In genomic region chr2:232464534-232464865, GRCh38 we compare ENCODE assay signal across 17 cellular contexts. TPM values are rescaled to one million over a fixed set of nuclear protein-coding genes. Genes with fewer than 3 reads are reported as not detected.
DNase-seq lines count a peak whose midpoint lies in the region; ATAC-seq and TF ChIP-seq lines count a peak whose summit lies in the region.
"Had no signal": no experiment of that assay in that cellular context is flagged by ENCODE, and none has a peak within 500 bp of the region (broad histone marks: within the 10 kb centered on the region; RNA-seq: fewer than 3 reads in every experiment).

No MANE protein-coding gene starts in this region.

- no peak for TF ChIP-seq EP300 in sigmoid colon (IDR thresholded peaks at IDR 0.05)

- TF ChIP-seq CTCF in GM12872 (IDR thresholded peaks at IDR 0.05; ENCODE audit: insufficient read depth, low read depth, low read length) (0 out of 3 replicates have a peak, but pooled peaks have one; percentile 1), WTC11 (IDR thresholded peaks at IDR 0.05) (no peak), sigmoid colon (IDR thresholded peaks at IDR 0.05) (no peak), colonic mucosa (IDR thresholded peaks at IDR 0.05) (no peak)

- POLR2A ChIA-PET in WTC11 (lab: Charles Lee), result no interaction called here

- intact Hi-C loops in sigmoid colon (cut with DNase I), result no loop called here
- intact Hi-C loops in colonic mucosa (cut with DNase I), result no loop called here

- H3K9me3 Mint-ChIP-seq in WTC11, result peaks cover 11% of the 10 kb centered on the region
- H3K9me3 Mint-ChIP-seq: CD8-positive, alpha-beta memory T cell had no signal

- no peak overlapping the region for H3K27ac Mint-ChIP-seq in WTC11
- H3K27ac Mint-ChIP-seq: CD8-positive, alpha-beta memory T cell had no signal

- CTCF ChIA-PET in WTC11 (lab: Charles Lee), result interaction anchor here (1.0 to 6.2 kb wide), 7 partner anchors 11 to 115 kb away, joined by 3 to 53 read pairs (median 4); partner anchors contain the start of gene PRSS56

- WGBS in sigmoid colon, 2 donors, result 90 to 93% methylated on average over 3 of the region's 3 CpGs

- peak; percentile 39; the same call in 1 of the 2 replicates for ATAC-seq in WTC11
- ATAC-seq: K562 had no signal

- H3K9me3 ChIP-seq in sigmoid colon (no peaks in the 10 kb centered on the region), colonic mucosa (no peaks in the 10 kb centered on the region)
- H3K9me3 ChIP-seq: BLaER1 treated with 17β-estradiol and CSF1 and Interleukin-3, amounts not matched to agents 10 nM and 100 nM; SJSA1 had no signal

- H3K36me3 ChIP-seq in sigmoid colon, result no peaks in the 10 kb centered on the region
- no peaks in the 10 kb centered on the region for H3K36me3 ChIP-seq in colonic mucosa
- H3K36me3 ChIP-seq: BLaER1 treated with 17β-estradiol and CSF1 and Interleukin-3, amounts not matched to agents 10 nM and 100 nM; SJSA1 had no signal

- H3K27me3 ChIP-seq in sigmoid colon (peaks cover 0 to 20% (median 0%) of the 10 kb centered on the region in 3 donors), colonic mucosa (no peaks in the 10 kb centered on the region)
- H3K27me3 ChIP-seq: BLaER1 treated with 17β-estradiol and CSF1 and Interleukin-3, amounts not matched to agents 10 nM and 100 nM had no signal

- no peaks in the 10 kb centered on the region for H3K36me3 Mint-ChIP-seq in WTC11
- H3K36me3 Mint-ChIP-seq: CD8-positive, alpha-beta memory T cell had no signal

- no peaks in the 10 kb centered on the region for H3K4me1 Mint-ChIP-seq in WTC11
- H3K4me1 Mint-ChIP-seq: CD8-positive, alpha-beta memory T cell had no signal

- no peak overlapping the region for H3K9ac ChIP-seq in colonic mucosa (ENCODE audit: low read depth in 2 of 2, low read length in 2 of 2)
- H3K9ac ChIP-seq: BLaER1 treated with 17β-estradiol and CSF1 and Interleukin-3, amounts not matched to agents 10 nM and 100 nM had no signal

- peaks cover 4% of the 10 kb centered on the region; the same call in 1 of the 2 replicates for H3K27me3 Mint-ChIP-seq in WTC11 (ENCODE audit: low read depth)

- no peak overlapping the region for H3K27ac ChIP-seq in sigmoid colon
- H3K27ac ChIP-seq in colonic mucosa, result no peak overlapping the region
- H3K27ac ChIP-seq: BLaER1 treated with 17β-estradiol and CSF1 and Interleukin-3, amounts not matched to agents 10 nM and 100 nM; SJSA1 had no signal

- no peak for TF ChIP-seq POLR2A in sigmoid colon (IDR thresholded peaks at IDR 0.05)

- H3K4me3 ChIP-seq in sigmoid colon (no peak overlapping the region), colonic mucosa (no peak overlapping the region)
- H3K4me3 ChIP-seq: BLaER1 treated with 17β-estradiol and CSF1 and Interleukin-3, amounts not matched to agents 10 nM and 100 nM; K562; SJSA1 had no signal

- peak; percentile 48 for DNase-seq in NCI-H82 (lab: John Stamatoyannopoulos, UW)
- no peak for DNase-seq in NCI-H82 treated with DMSO at 0.1 percent for 48 hours (lab: John Stamatoyannopoulos, UW; ENCODE audit: unreplicated experiment)
- DNase-seq in WTC11 (ENCODE audit: low spot score), result no peak
- DNase-seq in sigmoid colon, result peak; percentile 44
- DNase-seq in hippocampal formation (lab: John Stamatoyannopoulos, UW), result no peak
- no peak for DNase-seq in colonic mucosa
- no peak for DNase-seq in NCI-H226
- DNase-seq: EL, HCEC 1CT, NCI-H1436, NCI-H2081, NCI-H526 had no signal

- H3K4me3 Mint-ChIP-seq in WTC11, result no peak overlapping the region
- H3K4me3 Mint-ChIP-seq: CD8-positive, alpha-beta memory T cell had no signal

- no peaks in the 10 kb centered on the region for H3K4me1 ChIP-seq in sigmoid colon
- no peaks in the 10 kb centered on the region for H3K4me1 ChIP-seq in colonic mucosa
- H3K4me1 ChIP-seq: SJSA1 had no signal

TF ChIP-seq in WTC11, 78 proteins besides CTCF, POLR2A, EP300 and RAD21:
- TF ChIP-seq ATF2 (CRISPR knock-in tag; IDR thresholded peaks at IDR 0.05; ENCODE audit: borderline replicate concordance, low read depth) (no peak), PREB (CRISPR knock-in tag; IDR thresholded peaks at IDR 0.05; ENCODE audit: borderline replicate concordance) (no peak), SMAD4 (CRISPR knock-in tag; IDR thresholded peaks at IDR 0.05) (no peak)

RNA-seq across cellular contexts. Expression of gene ALPI, which starts 8.5 kb away (rescaled TPM):
- total RNA-seq in WTC11 (2021) (not detected in 3 replicates), sigmoid colon (not detected), colonic mucosa (10 to 100 TPM in 1 of 2 donors, 1 to 10 TPM in 1; 9.4 to 27.1 TPM)
- polyA plus RNA-seq in sigmoid colon, result 10 to 100 TPM in 1 of 3 donors, 1 to 10 TPM in 2; 5.3 to 10.2 (median 7.2) TPM
- total RNA-seq: CD8-positive, alpha-beta memory T cell; K562; SJSA1 had no signal
- polyA plus RNA-seq: CD8-positive, alpha-beta memory T cell; K562 had no signal

RNA-seq across cellular contexts. Expression of gene ECEL1, which starts 23.1 kb away (rescaled TPM):
- total RNA-seq in WTC11 (2021), result 21.4 to 23.3 TPM (median 21.9 TPM) in 3 replicates
- 1 to 10 TPM in 2 of 4 donors, under 1 TPM in 2; 0.16 to 6.1 (median 1.0) TPM for total RNA-seq in sigmoid colon
- polyA plus RNA-seq in sigmoid colon, result under 1 TPM in 1 of 3 donors, not detected in 2; 0.61 TPM
- total RNA-seq in colonic mucosa, result under 1 TPM; 0.12 to 0.40 TPM
- total RNA-seq: CD8-positive, alpha-beta memory T cell; SJSA1 had no signal
- polyA plus RNA-seq: CD8-positive, alpha-beta memory T cell; K562 had no signal

RNA-seq across cellular contexts. Expression of gene PRSS56, which starts 55.7 kb away (rescaled TPM):
- total RNA-seq in WTC11 (2021) (not detected in 3 replicates), sigmoid colon (not detected), colonic mucosa (not detected)
- polyA plus RNA-seq in sigmoid colon, result not detected
- total RNA-seq: CD8-positive, alpha-beta memory T cell; K562; SJSA1 had no signal
- polyA plus RNA-seq: CD8-positive, alpha-beta memory T cell; K562 had no signal

RNA-seq across cellular contexts. Expression of gene ALPG, which starts 57.9 kb away (rescaled TPM):
- total RNA-seq in WTC11 (2021), result 0.94 to 1.3 TPM (median 1.2 TPM) in 3 replicates
- total RNA-seq in sigmoid colon, result not detected
- under 1 TPM in 1 of 3 donors, not detected in 2; 0.10 TPM for polyA plus RNA-seq in sigmoid colon
- 1 to 10 TPM; 1.7 to 3.3 TPM for total RNA-seq in colonic mucosa
- total RNA-seq: CD8-positive, alpha-beta memory T cell; K562 had no signal
- polyA plus RNA-seq: CD8-positive, alpha-beta memory T cell; K562 had no signal

Comparison
In these comparisons a context has a peak if more than half of its experiments do, and no peak if none do; other contexts are left out.
1. DNase-seq: peak in NCI-H82 (single experiment) and sigmoid colon (single experiment); none in NCI-H82 treated with DMSO at 0.1 percent for 48 hours (single experiment), WTC11 (single experiment), hippocampal formation (0 of 2), colonic mucosa (single experiment) and NCI-H226 (single experiment).
2. RNA of gene ALPI, which starts 8.5 kb away (total RNA-seq): 9.4 to 27.1 TPM in colonic mucosa; not detected in WTC11 and not detected in sigmoid colon; every median in the first group is over 10 times any median in the second.